ENCODE assay signal across 8 cellular contexts in the genomic region with DNA sequence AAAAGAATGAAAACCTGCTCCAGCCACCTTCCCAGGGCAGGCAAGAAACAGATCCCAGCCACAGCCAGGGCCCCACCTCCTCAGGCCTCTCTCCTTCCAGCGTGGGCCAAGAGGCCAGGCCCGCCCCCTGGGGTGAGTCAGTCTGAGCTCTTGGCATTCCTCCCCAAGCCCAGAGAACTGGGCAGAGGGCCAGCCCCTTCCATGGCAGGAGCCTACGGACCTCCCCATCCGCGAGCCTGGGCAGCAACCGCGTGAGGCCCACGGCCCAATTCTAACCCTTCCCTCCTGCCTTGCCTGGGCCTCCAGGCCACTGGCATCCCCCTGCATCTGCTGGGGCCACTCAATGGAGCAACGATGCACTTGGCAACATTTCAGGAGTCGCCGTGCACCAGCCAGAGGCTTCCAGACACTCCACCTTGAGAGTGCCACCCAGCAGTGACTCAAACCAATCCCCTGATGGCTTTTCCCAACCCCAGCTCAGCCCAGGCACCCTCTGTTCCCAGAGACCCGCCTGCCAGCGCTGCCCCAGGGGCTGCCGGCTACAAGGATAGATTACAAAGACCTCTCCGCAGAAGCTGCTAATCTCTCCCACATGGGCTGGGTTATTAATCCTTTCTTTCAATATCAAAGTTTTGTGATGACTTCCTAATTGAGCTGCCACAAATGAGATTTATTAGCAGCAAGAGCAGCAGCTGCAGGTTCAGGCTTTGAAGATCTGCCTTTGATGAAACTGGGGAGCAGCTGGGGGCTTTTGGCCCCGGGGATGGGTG.
A peak's percentile ranks its signal among the peaks of the same experiment; 100 is the strongest.
DNase-seq lines count a peak whose midpoint lies in the region; ATAC-seq, FAIRE-seq and TF ChIP-seq lines count a peak whose summit lies in the region.

No MANE protein-coding gene starts in this region.

- CTCF ChIA-PET in AG04449 (lab: Yijun Ruan, JAX), result interaction anchor here (0.8 to 1.9 kb wide), 5 partner anchors 10 to 469 kb away, joined by 3 to 5 read pairs (median 4); no protein-coding TSS in a partner anchor
- CTCF ChIA-PET in endothelial cell of umbilical vein (lab: Charles Lee), result interaction anchor here (0.6 to 3.5 kb wide), 20 partner anchors 9 to 167 kb away, joined by 3 to 29 read pairs (median 4); partner anchors contain the start of gene NFATC2

- no peaks in the 10 kb centered on the region; the same call in 1 of the 2 replicates for H3K9me3 Mint-ChIP-seq in HFFc6

- H2BK5ac ChIP-seq in mesenchymal stem cell (ENCODE audit: low read depth, low read length, poor library complexity, severe bottlenecking), result peak overlapping the region; percentile 89

- peak overlapping the region; percentile 90 for H2AK5ac ChIP-seq in mesenchymal stem cell (ENCODE audit: low read length, severe bottlenecking)

- H2BK12ac ChIP-seq in mesenchymal stem cell (ENCODE audit: low read length in 2 of 2), result peak overlapping the region; percentile 90 to 92

- no peaks in the 10 kb centered on the region for H3K27me3 ChIP-seq in endothelial cell of umbilical vein (ENCODE audit: control insufficient read depth in 2 of 2, insufficient read depth in 2 of 2, low read length in 2 of 2)
- H3K27me3 ChIP-seq in mesenchymal stem cell (ENCODE audit: control insufficient read depth in 1 of 2, insufficient read depth in 1 of 2, low read length in 2 of 2), result no peaks in the 10 kb centered on the region
- no peaks in the 10 kb centered on the region for H3K27me3 ChIP-seq in tibial artery

- H4K8ac ChIP-seq in mesenchymal stem cell (ENCODE audit: low read length), result peak overlapping the region; percentile 99

- H3K4me3 Mint-ChIP-seq in HFFc6, result peak overlapping the region; percentile 82

- peaks cover 5% of the 10 kb centered on the region; the same call in 1 of the 2 replicates for H3K36me3 Mint-ChIP-seq in HFFc6 (ENCODE audit: low read depth)

- H3K23ac ChIP-seq in mesenchymal stem cell (ENCODE audit: low read length in 2 of 2), result peak overlapping the region in 1 of 2 experiments; percentile 48

- H3K27ac ChIP-seq in endothelial cell of umbilical vein (ENCODE audit: insufficient read depth, low read depth, low read length) (peak overlapping the region; percentile 71), mesenchymal stem cell (ENCODE audit: low read length, poor library complexity, severe bottlenecking) (peak overlapping the region; percentile 95), tibial artery (peak overlapping the region; percentile 69 to 75)

- intact Hi-C loops in endothelial cell of umbilical vein (cut with micrococcal nuclease), result loop anchor here (1.0 to 2.0 kb wide), 7 partner anchors 9 to 175 kb away; no protein-coding TSS in a partner anchor
- intact Hi-C loops in tibial artery (cut with DNase I; ENCODE audit: low total_unique reads), result loop anchor here (10.0 kb wide), 1 partner anchor 502 kb away; the partner anchor contains the start of genes DPM1 and MOCS3

- H3K4me3 ChIP-seq in AG04449 (ENCODE audit: low read depth, low read length), result peak overlapping the region; percentile 23
- no peak overlapping the region for H3K4me3 ChIP-seq in endothelial cell of umbilical vein (replicated peaks in 1 of 3; ENCODE audit: insufficient read depth in 1 of 3, low read depth in 1 of 3, low read length in 3 of 3)
- peak overlapping the region in 1 of 2 experiments; percentile 63 for H3K4me3 ChIP-seq in mesenchymal stem cell (ENCODE audit: insufficient read depth in 1 of 2, low read depth in 1 of 2, low read length in 2 of 2)
- peak overlapping the region; percentile 24 to 30 for H3K4me3 ChIP-seq in tibial artery

- H3K79me2 ChIP-seq in endothelial cell of umbilical vein (ENCODE audit: control insufficient read depth, insufficient read depth, low read length), result no peaks in the 10 kb centered on the region

- dilution Hi-C loops in endothelial cell of umbilical vein (cut with MboI; ENCODE audit: extremely low pct_ligation_motif_present, low sequenced_read_pairs), result no loop called here

- H3K9ac ChIP-seq in endothelial cell of umbilical vein (replicated peaks; ENCODE audit: extremely low read depth, insufficient read depth, low read length) (peak overlapping the region; percentile 49), mesenchymal stem cell (ENCODE audit: low read length) (peak overlapping the region; percentile 46)

- DNase-seq in AG04449 (ENCODE audit: low read depth, low spot score) (peak; percentile 79), HFFc6 (peak; percentile 93), SHP77 (lab: John Stamatoyannopoulos, UW) (peak; percentile 71 to 77), endothelial cell of umbilical vein (ENCODE audit: low read depth, low spot score) (peak; percentile 99), mesenchymal stem cell (peak; percentile 97), tibial artery (peak; percentile 98 to 99)

- peak overlapping the region; percentile 6 for H3K4me2 ChIP-seq in endothelial cell of umbilical vein (ENCODE audit: insufficient read depth, low read length)
- H3K4me2 ChIP-seq in mesenchymal stem cell (ENCODE audit: low read length, poor library complexity, severe bottlenecking), result peak overlapping the region; percentile 47

- peaks cover 19% of the 10 kb centered on the region for H3K4me1 Mint-ChIP-seq in HFFc6 (ENCODE audit: low read depth)

- TF ChIP-seq CTCF in AG04449 (IDR thresholded peaks at IDR 0.05; ENCODE audit: insufficient read depth, low read length, missing control alignments) (no peak), HFFc6 (IDR thresholded peaks at IDR 0.05) (no peak), endothelial cell of umbilical vein (IDR thresholded peaks at IDR 0.05; ENCODE audit: extremely low read depth in 1 of 2, insufficient read depth in 1 of 2, low read depth in 1 of 2, low read length in 2 of 2) (no peak), tibial artery (IDR thresholded peaks at IDR 0.05) (no peak)

- POLR2A ChIA-PET in AG04449 (lab: Yijun Ruan, JAX), result interaction anchor here (0.6 to 1.2 kb wide), 3 partner anchors 10 to 97 kb away, joined by 3 to 8 read pairs (median 3); no protein-coding TSS in a partner anchor
- POLR2A ChIA-PET in endothelial cell of umbilical vein (lab: Charles Lee), result interaction anchor here (1.0 to 1.2 kb wide), 2 partner anchors 36 to 106 kb away, joined by 3 to 4 read pairs; no protein-coding TSS in a partner anchor

- no peaks in the 10 kb centered on the region for H3K9me1 ChIP-seq in endothelial cell of umbilical vein (replicated peaks; ENCODE audit: control insufficient read depth, extremely low read depth, insufficient read depth, low read length)

- BruUV-seq in endothelial cell of umbilical vein (replicated peaks; lab: Mats Ljungman, UMichigan), result no TSS peak

- H4K91ac ChIP-seq in mesenchymal stem cell (ENCODE audit: low read length), result peak overlapping the region; percentile 95

- H3K79me1 ChIP-seq in mesenchymal stem cell (replicated peaks; ENCODE audit: low read length, poor library complexity, severe bottlenecking), result no peaks in the 10 kb centered on the region

- H3K9me3 ChIP-seq in endothelial cell of umbilical vein (replicated peaks; ENCODE audit: control insufficient read depth, insufficient read depth, low read length), result no peaks in the 10 kb centered on the region
- peaks cover 3% of the 10 kb centered on the region for H3K9me3 ChIP-seq in mesenchymal stem cell (ENCODE audit: control insufficient read depth, low read length)
- no peaks in the 10 kb centered on the region for H3K9me3 ChIP-seq in tibial artery

- ATAC-seq in HG02938 (IDR thresholded peaks at IDR 0.05; ENCODE audit: unreplicated experiment) (no peak), GM18873 (IDR thresholded peaks at IDR 0.05; ENCODE audit: low FRiP score, unreplicated experiment) (no peak)

- peak overlapping the region; percentile 81 for H2AFZ ChIP-seq in endothelial cell of umbilical vein (ENCODE audit: low read depth, low read length)
- H2AFZ ChIP-seq in mesenchymal stem cell (ENCODE audit: low read depth, low read length), result peak overlapping the region; percentile 72

- TF ChIP-seq POLR2A in endothelial cell of umbilical vein (IDR thresholded peaks at IDR 0.05; ENCODE audit: low read depth, low read length), result no peak

- peak overlapping the region; percentile 96 for H2BK15ac ChIP-seq in mesenchymal stem cell (ENCODE audit: low read depth, poor library complexity, severe bottlenecking)

- H3K4ac ChIP-seq in mesenchymal stem cell (ENCODE audit: low read depth in 1 of 2, low read length in 2 of 2), result peak overlapping the region; percentile 12 to 89

- H3K27me3 Mint-ChIP-seq in HFFc6 (ENCODE audit: insufficient read depth), result peaks cover 5% of the 10 kb centered on the region

- FAIRE-seq in endothelial cell of umbilical vein (lab: Jason Lieb, UNC), result peak; percentile 99

- no peak overlapping the region for H3K14ac ChIP-seq in mesenchymal stem cell (ENCODE audit: low read length in 2 of 2)

- no peaks in the 10 kb centered on the region for H4K20me1 ChIP-seq in endothelial cell of umbilical vein (replicated peaks; ENCODE audit: control insufficient read depth, extremely low read depth, insufficient read depth, low read length)

- 24% methylated on average over 16 of the region's 16 CpGs for WGBS in mesenchymal stem cell

- peak overlapping the region; percentile 91 for H3K27ac Mint-ChIP-seq in HFFc6

- H3K18ac ChIP-seq in mesenchymal stem cell (ENCODE audit: low read depth in 1 of 2, low read length in 2 of 2), result peak overlapping the region; percentile 89 to 96

- H3K4me1 ChIP-seq in endothelial cell of umbilical vein (ENCODE audit: control insufficient read depth, extremely low read depth, insufficient read depth, low read length) (peaks cover 15% of the 10 kb centered on the region), mesenchymal stem cell (ENCODE audit: control insufficient read depth, insufficient read depth, low read depth, low read length) (peaks cover 13% of the 10 kb centered on the region), tibial artery (peaks cover 0 to 28% (median 17%) of the 10 kb centered on the region in 4 donors)

- H2BK120ac ChIP-seq in mesenchymal stem cell (ENCODE audit: low read depth, low read length), result peak overlapping the region; percentile 85

- H3K36me3 ChIP-seq in endothelial cell of umbilical vein (ENCODE audit: control insufficient read depth in 2 of 2, extremely low read depth in 1 of 2, insufficient read depth in 2 of 2, low read length in 2 of 2), result peaks cover 0 to 4% of the 10 kb centered on the region in 2 experiments
- no peaks in the 10 kb centered on the region for H3K36me3 ChIP-seq in mesenchymal stem cell (ENCODE audit: control insufficient read depth in 1 of 2, insufficient read depth in 2 of 2, low read depth in 1 of 2, low read length in 2 of 2)
- H3K36me3 ChIP-seq in tibial artery, result peaks cover 0 to 4% (median 0%) of the 10 kb centered on the region in 3 donors

TF ChIP-seq in endothelial cell of umbilical vein, 7 proteins besides CTCF, POLR2A, EP300 and RAD21:
- TF ChIP-seq JUN (IDR thresholded peaks at IDR 0.05; ENCODE audit: borderline replicate concordance, insufficient read depth, insufficient read length, low read depth) (peak; percentile 22), POLR2AphosphoS5 (IDR thresholded peaks at IDR 0.05; ENCODE audit: insufficient read depth, low read depth, low read length) (peak; percentile 82), EZH2 (IDR thresholded peaks at IDR 0.05; ENCODE audit: borderline replicate concordance, low read depth, low read length, severe bottlenecking) (no peak), FOS (IDR thresholded peaks at IDR 0.05; ENCODE audit: borderline replicate concordance, insufficient read depth, low read length) (peak; percentile 77)
TF ChIP-seq in endothelial cell of umbilical vein: peak in this region for 3.

Comparison
In these comparisons a context has a peak if more than half of its experiments do, and no peak if none do; other contexts are left out.
1. H3K4me3 ChIP-seq: peak in AG04449 (single experiment) and tibial artery (2 of 2); none in endothelial cell of umbilical vein (0 of 3).
2. Peak in every context shown above with its lines, with median percentiles within 50 percentile points of each other: DNase-seq and H3K27ac ChIP-seq.